Comparison of ENCODE assay signal across 11 cellular contexts in the genomic region with DNA sequence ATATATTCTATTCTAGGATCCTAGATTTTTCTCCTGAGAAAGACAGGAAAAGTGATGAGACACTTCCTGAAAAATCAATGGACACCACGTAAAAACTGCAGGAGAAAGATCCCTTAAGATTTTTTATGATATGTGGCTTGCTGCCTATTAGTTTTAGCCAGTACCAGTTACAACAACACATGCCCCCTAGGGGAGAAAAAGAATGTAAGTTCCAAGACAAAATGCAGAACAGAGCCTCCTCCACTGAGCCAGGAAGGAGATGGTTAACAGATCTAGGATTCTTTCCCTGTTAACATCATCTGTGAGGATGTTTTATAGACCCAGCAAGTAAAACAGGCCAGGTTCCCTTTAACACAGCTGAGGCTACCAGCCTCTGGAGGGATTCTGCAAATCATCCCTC.
DNase-seq lines count a peak whose midpoint lies in the region; ATAC-seq and TF ChIP-seq lines count a peak whose summit lies in the region.
"Had no signal": no experiment of that assay in that cellular context is flagged by ENCODE, and none has a peak within 500 bp of the region (broad histone marks: within the 10 kb centered on the region; RNA-seq: fewer than 3 reads in every experiment).

No MANE protein-coding gene starts in this region.

- DNase-seq in IMR-90 (peak; percentile 16), epithelial cell of esophagus (ENCODE audit: low read depth) (peak; percentile 4), NCI-H2107 (lab: John Stamatoyannopoulos, UW) (no peak), SW480 (ENCODE audit: low spot score) (no peak)
- DNase-seq in activated CD8-positive, alpha-beta memory T cell treated with anti-CD3 and anti-CD28 coated beads for 24 hours = no peak
- DNase-seq: body of pancreas, esophagus squamous epithelium had no signal

- no TSS peak for BruUV-seq in IMR-90 (replicated peaks; lab: Mats Ljungman, UMichigan)

- 0 out of 2 replicates have a peak, but pooled peaks cover 1% of the 10 kb centered on the region for H3K9me3 ChIP-seq in IMR-90 (ENCODE audit: control insufficient read depth, insufficient read depth, low read length)
- no peaks in the 10 kb centered on the region for H3K9me3 ChIP-seq in parathyroid adenoma (ENCODE audit: control insufficient read depth, low read length)
- H3K9me3 ChIP-seq: body of pancreas, esophagus squamous epithelium, SJCRH30 had no signal

- no peaks in the 10 kb centered on the region for H3K9me1 ChIP-seq in IMR-90 (ENCODE audit: insufficient read depth, low read length)

- no peak overlapping the region for H3K18ac ChIP-seq in IMR-90 (ENCODE audit: low read depth, low read length)

- H3K23ac ChIP-seq in IMR-90 (ENCODE audit: low read depth, low read length) = no peak overlapping the region

- TF ChIP-seq POLR2A in IMR-90 (IDR thresholded peaks at IDR 0.05; ENCODE audit: low read depth, low read length) (no peak), GM18505 (IDR thresholded peaks at IDR 0.05; ENCODE audit: borderline replicate concordance, extremely low read depth, insufficient read depth, insufficient read length) (no peak)

- TF ChIP-seq RAD21 in IMR-90 (IDR thresholded peaks at IDR 0.05; ENCODE audit: low read length) = no peak; the same call in 1 of the 2 replicates

- no peak overlapping the region for H2BK5ac ChIP-seq in IMR-90 (ENCODE audit: low read depth, low read length, poor library complexity, severe bottlenecking)

- no peak overlapping the region for H3K56ac ChIP-seq in IMR-90 (ENCODE audit: extremely low read depth, insufficient read depth, low read length)

- H2BK120ac ChIP-seq in IMR-90 (ENCODE audit: low read depth, low read length) = no peak overlapping the region

- TF ChIP-seq CTCF in GM12874 (IDR thresholded peaks at IDR 0.05; ENCODE audit: insufficient read depth, low read depth, low read length) (peak; percentile 18; the same call in 1 of the 2 replicates), IMR-90 (conservative IDR thresholded peaks at IDR 0.05; ENCODE audit: low read depth, low read length) (peak; percentile 32), epithelial cell of esophagus (IDR thresholded peaks at IDR 0.05; ENCODE audit: insufficient read depth, low read depth, low read length, missing control alignments) (no peak), parathyroid adenoma (IDR thresholded peaks at IDR 0.05) (peak; percentile 12)

- in situ Hi-C loops in IMR-90 (cut with MboI; ENCODE audit: low sequenced_read_pairs) = no loop called here

- POLR2A ChIA-PET in IMR-90 (lab: Charles Lee; ENCODE audit: unreplicated experiment) = no interaction called here

- H3K27ac ChIP-seq in IMR-90 (ENCODE audit: insufficient read depth, low read length) (no peak overlapping the region), parathyroid adenoma (no peak overlapping the region)
- H3K27ac ChIP-seq: body of pancreas, esophagus squamous epithelium, SJCRH30 had no signal

- no peaks in the 10 kb centered on the region for H3K79me2 ChIP-seq in parathyroid adenoma

- H3K36me3 ChIP-seq in IMR-90 (ENCODE audit: control insufficient read depth, insufficient read depth, low read length) (no peaks in the 10 kb centered on the region), parathyroid adenoma (ENCODE audit: control insufficient read depth, insufficient read depth, low read length) (no peaks in the 10 kb centered on the region)
- H3K36me3 ChIP-seq: esophagus squamous epithelium, SJCRH30 had no signal

- H2AK9ac ChIP-seq in IMR-90 (replicated peaks; ENCODE audit: low read depth, low read length, poor library complexity) = no peak overlapping the region

- no CpG with 5 or more reads among the region's 1 CpG for WGBS in IMR-90 (ENCODE audit: extremely low coverage in 2 of 2, insufficient read length in 1 of 2), 2 experiments

- H4K20me1 ChIP-seq in IMR-90 (ENCODE audit: insufficient read depth, low read length) = no peaks in the 10 kb centered on the region

- H3K4me2 ChIP-seq in IMR-90 (ENCODE audit: low read depth, low read length) (no peak overlapping the region), parathyroid adenoma (ENCODE audit: low read length) (no peak overlapping the region)

- no peak overlapping the region for H3K4ac ChIP-seq in IMR-90 (ENCODE audit: low read depth, low read length)

- no peak overlapping the region for H2AK5ac ChIP-seq in IMR-90 (ENCODE audit: low read depth, low read length)

- H3K27me3 ChIP-seq in IMR-90 (ENCODE audit: control insufficient read depth, insufficient read depth, low read length) (peaks cover 2% of the 10 kb centered on the region; the same call in 1 of the 2 replicates), parathyroid adenoma (ENCODE audit: control insufficient read depth, insufficient read depth, low read length) (no peaks in the 10 kb centered on the region)
- H3K27me3 ChIP-seq: body of pancreas, esophagus squamous epithelium, SJCRH30 had no signal

- ATAC-seq in IMR-90 (ENCODE audit: low read depth) (peak; percentile 53), GM18505 (IDR thresholded peaks at IDR 0.05; ENCODE audit: unreplicated experiment) (no peak)
- ATAC-seq: body of pancreas had no signal

- H3K14ac ChIP-seq in IMR-90 (replicated peaks; ENCODE audit: low read depth, low read length) = no peak overlapping the region

- H4K5ac ChIP-seq in IMR-90 (ENCODE audit: low read depth, low read length) = no peak overlapping the region

- dilution Hi-C loops in IMR-90 (cut with HindIII; ENCODE audit: low sequenced_read_pairs, unreplicated experiment) = no loop called here

- no peaks in the 10 kb centered on the region for H3K79me1 ChIP-seq in IMR-90 (ENCODE audit: low read depth in 1 of 2, low read length in 2 of 2)

- H4K8ac ChIP-seq in IMR-90 (ENCODE audit: low read depth in 2 of 2, low read length in 2 of 2) = no peak overlapping the region

- intact Hi-C loops in IMR-90 (cut with micrococcal nuclease) = no loop called here

- no peak overlapping the region for H2AFZ ChIP-seq in IMR-90 (replicated peaks; ENCODE audit: low read length, poor library complexity)
- H2AFZ ChIP-seq in parathyroid adenoma = no peak overlapping the region

- H3K4me1 ChIP-seq in IMR-90 (ENCODE audit: control insufficient read depth, insufficient read depth, low read length) = no peaks in the 10 kb centered on the region
- H3K4me1 ChIP-seq in parathyroid adenoma = no peaks in the 10 kb centered on the region
- H3K4me1 ChIP-seq: body of pancreas, esophagus squamous epithelium, SJCRH30 had no signal

- CTCF ChIA-PET in IMR-90 (lab: Yijun Ruan, JAX) = no interaction called here

- no peak overlapping the region for H3K4me3 ChIP-seq in IMR-90 (ENCODE audit: insufficient read depth, low read depth, low read length)
- no peak overlapping the region for H3K4me3 ChIP-seq in epithelial cell of esophagus (ENCODE audit: low read length)
- no peak overlapping the region for H3K4me3 ChIP-seq in parathyroid adenoma (ENCODE audit: low read depth, low read length)
- H3K4me3 ChIP-seq: body of pancreas, esophagus squamous epithelium, SJCRH30 had no signal

- H3K9ac ChIP-seq in IMR-90 (ENCODE audit: low read depth, low read length) (no peak overlapping the region), parathyroid adenoma (no peak overlapping the region)

- no peak overlapping the region for H2BK15ac ChIP-seq in IMR-90 (ENCODE audit: low read depth, low read length)

- no peak overlapping the region for H2BK20ac ChIP-seq in IMR-90 (ENCODE audit: low read depth, low read length)

- H4K91ac ChIP-seq in IMR-90 (ENCODE audit: insufficient read depth, low read depth, low read length) = no peak overlapping the region

TF ChIP-seq in IMR-90, 13 proteins besides CTCF, POLR2A, EP300 and RAD21:
- TF ChIP-seq FOS (IDR thresholded peaks at IDR 0.05; ENCODE audit: low read depth, low read length) = no peak
- TF ChIP-seq, protein P1, sequence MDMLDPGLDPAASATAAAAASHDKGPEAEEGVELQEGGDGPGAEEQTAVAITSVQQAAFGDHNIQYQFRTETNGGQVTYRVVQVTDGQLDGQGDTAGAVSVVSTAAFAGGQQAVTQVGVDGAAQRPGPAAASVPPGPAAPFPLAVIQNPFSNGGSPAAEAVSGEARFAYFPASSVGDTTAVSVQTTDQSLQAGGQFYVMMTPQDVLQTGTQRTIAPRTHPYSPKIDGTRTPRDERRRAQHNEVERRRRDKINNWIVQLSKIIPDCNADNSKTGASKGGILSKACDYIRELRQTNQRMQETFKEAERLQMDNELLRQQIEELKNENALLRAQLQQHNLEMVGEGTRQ (IDR thresholded peaks at IDR 0.05; ENCODE audit: low read depth, low read length) = no peak
- no peak for TF ChIP-seq RFX5 (IDR thresholded peaks at IDR 0.05; ENCODE audit: low read depth, low read length)

Comparison
In these comparisons a context has a peak if more than half of its experiments do, and no peak if none do; other contexts are left out.
1. DNase-seq: peak in IMR-90 (single experiment) and epithelial cell of esophagus (single experiment); none in activated CD8-positive, alpha-beta memory T cell treated with anti-CD3 and anti-CD28 coated beads for 24 hours (single experiment), NCI-H2107 (single experiment) and SW480 (single experiment).